2 cellular contexts compared by ENCODE assay signal in the genomic region with DNA sequence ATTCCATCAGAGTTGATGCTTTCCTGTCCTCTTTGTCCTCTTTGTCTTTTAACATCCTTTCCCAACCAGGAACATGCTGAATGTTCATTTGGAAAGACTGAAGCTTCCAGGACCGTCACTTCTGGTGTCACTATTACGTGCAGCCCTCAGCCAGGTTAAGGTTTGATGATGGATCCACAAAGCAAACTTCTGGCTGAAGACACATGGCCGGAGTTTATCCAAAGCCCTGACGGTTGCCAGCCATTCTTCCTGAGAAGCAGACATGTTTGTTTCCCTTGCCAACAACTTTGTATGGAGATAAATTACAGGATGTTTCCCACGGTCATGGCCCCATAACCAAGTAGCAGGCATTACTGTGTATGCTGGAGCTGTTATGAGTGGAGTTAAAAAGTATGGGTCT.
TF ChIP-seq lines count a peak whose summit lies in the region.

No MANE protein-coding gene starts in this region.

TF ChIP-seq in IMR-90, 13 proteins besides CTCF, POLR2A, EP300 and RAD21:
- TF ChIP-seq CHD1 (IDR thresholded peaks at IDR 0.05; ENCODE audit: low read depth, low read length) = no peak
- TF ChIP-seq FOS (IDR thresholded peaks at IDR 0.05; ENCODE audit: low read depth, low read length) = no peak
- TF ChIP-seq MAZ (IDR thresholded peaks at IDR 0.05; ENCODE audit: borderline replicate concordance, low read depth, low read length) = no peak
- TF ChIP-seq, protein P1, sequence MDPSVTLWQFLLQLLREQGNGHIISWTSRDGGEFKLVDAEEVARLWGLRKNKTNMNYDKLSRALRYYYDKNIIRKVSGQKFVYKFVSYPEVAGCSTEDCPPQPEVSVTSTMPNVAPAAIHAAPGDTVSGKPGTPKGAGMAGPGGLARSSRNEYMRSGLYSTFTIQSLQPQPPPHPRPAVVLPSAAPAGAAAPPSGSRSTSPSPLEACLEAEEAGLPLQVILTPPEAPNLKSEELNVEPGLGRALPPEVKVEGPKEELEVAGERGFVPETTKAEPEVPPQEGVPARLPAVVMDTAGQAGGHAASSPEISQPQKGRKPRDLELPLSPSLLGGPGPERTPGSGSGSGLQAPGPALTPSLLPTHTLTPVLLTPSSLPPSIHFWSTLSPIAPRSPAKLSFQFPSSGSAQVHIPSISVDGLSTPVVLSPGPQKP (IDR thresholded peaks at IDR 0.05; ENCODE audit: borderline replicate concordance, low read depth, low read length) = no peak
- no peak for TF ChIP-seq RCOR1 (IDR thresholded peaks at IDR 0.05; ENCODE audit: insufficient replicate concordance, low read length)
- no peak for TF ChIP-seq BHLHE40 (IDR thresholded peaks at IDR 0.05; ENCODE audit: low read depth, low read length)
- TF ChIP-seq, protein P2, sequence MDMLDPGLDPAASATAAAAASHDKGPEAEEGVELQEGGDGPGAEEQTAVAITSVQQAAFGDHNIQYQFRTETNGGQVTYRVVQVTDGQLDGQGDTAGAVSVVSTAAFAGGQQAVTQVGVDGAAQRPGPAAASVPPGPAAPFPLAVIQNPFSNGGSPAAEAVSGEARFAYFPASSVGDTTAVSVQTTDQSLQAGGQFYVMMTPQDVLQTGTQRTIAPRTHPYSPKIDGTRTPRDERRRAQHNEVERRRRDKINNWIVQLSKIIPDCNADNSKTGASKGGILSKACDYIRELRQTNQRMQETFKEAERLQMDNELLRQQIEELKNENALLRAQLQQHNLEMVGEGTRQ (IDR thresholded peaks at IDR 0.05; ENCODE audit: low read depth, low read length) = no peak
- TF ChIP-seq SMC3 (IDR thresholded peaks at IDR 0.05; ENCODE audit: low read depth, low read length) = no peak
- TF ChIP-seq RFX5 (IDR thresholded peaks at IDR 0.05; ENCODE audit: low read depth, low read length) = no peak
- no peak for TF ChIP-seq MAFK (IDR thresholded peaks at IDR 0.05; ENCODE audit: low read depth, low read length)
- no peak for TF ChIP-seq MXI1 (IDR thresholded peaks at IDR 0.05; ENCODE audit: borderline replicate concordance, low read depth, low read length)
- no peak for TF ChIP-seq CEBPB (IDR thresholded peaks at IDR 0.05; ENCODE audit: low read depth, low read length)
- TF ChIP-seq NFE2L2 (IDR thresholded peaks at IDR 0.05; ENCODE audit: low read depth, low read length) = no peak

TF ChIP-seq in endothelial cell of umbilical vein, 7 proteins besides CTCF, POLR2A, EP300 and RAD21:
- TF ChIP-seq JUN (IDR thresholded peaks at IDR 0.05; ENCODE audit: borderline replicate concordance, insufficient read depth, insufficient read length, low read depth) (no peak), EZH2 (IDR thresholded peaks at IDR 0.05; ENCODE audit: borderline replicate concordance, low read depth, low read length, severe bottlenecking) (no peak), MYC (IDR thresholded peaks at IDR 0.05; ENCODE audit: low read depth, low read length) (no peak), FOS (IDR thresholded peaks at IDR 0.05; ENCODE audit: borderline replicate concordance, insufficient read depth, low read length) (no peak), GATA2 (IDR thresholded peaks at IDR 0.05; ENCODE audit: insufficient read depth, insufficient read length, low read depth, low read length) (no peak), POLR2AphosphoS5 (IDR thresholded peaks at IDR 0.05; ENCODE audit: insufficient read depth, low read depth, low read length) (no peak)
- TF ChIP-seq, protein P3, sequence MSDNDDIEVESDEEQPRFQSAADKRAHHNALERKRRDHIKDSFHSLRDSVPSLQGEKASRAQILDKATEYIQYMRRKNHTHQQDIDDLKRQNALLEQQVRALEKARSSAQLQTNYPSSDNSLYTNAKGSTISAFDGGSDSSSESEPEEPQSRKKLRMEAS (IDR thresholded peaks at IDR 0.05; ENCODE audit: insufficient read depth, insufficient read length) = no peak
